24 cellular contexts compared by ENCODE assay signal in genomic region chr7:157523766-157524421, GRCh38.
A peak's percentile ranks its signal among the peaks of the same experiment; 100 is the strongest.
DNase-seq lines count a peak whose midpoint lies in the region; ATAC-seq and TF ChIP-seq lines count a peak whose summit lies in the region.
"Had no signal": no experiment of that assay in that cellular context is flagged by ENCODE, and none has a peak within 500 bp of the region (broad histone marks: within the 10 kb centered on the region; RNA-seq: fewer than 3 reads in every experiment).

No MANE protein-coding gene starts in this region.

- ATAC-seq in left ventricle myocardium superior (no peak), GM18858 (IDR thresholded peaks at IDR 0.05; ENCODE audit: unreplicated experiment) (no peak)
- ATAC-seq: body of pancreas, SK-N-SH treated with all-trans-retinoic acid at 6 μM for 48 hours had no signal

- no peaks in the 10 kb centered on the region for H3K4me1 ChIP-seq in right atrium auricular region
- H3K4me1 ChIP-seq: body of pancreas, uterus had no signal

- H3K9me3 ChIP-seq in right atrium auricular region, result no peaks in the 10 kb centered on the region
- H3K9me3 ChIP-seq: body of pancreas, uterus had no signal

- H3K36me3 ChIP-seq in right atrium auricular region, result no peaks in the 10 kb centered on the region
- H3K36me3 ChIP-seq: uterus had no signal

- H3K9me3 Mint-ChIP-seq in osteocyte (ENCODE audit: unreplicated experiment), result no peaks in the 10 kb centered on the region
- H3K9me3 Mint-ChIP-seq: mesothelial cell of epicardium had no signal

- no peaks in the 10 kb centered on the region for H3K27me3 ChIP-seq in right atrium auricular region
- H3K27me3 ChIP-seq: body of pancreas, uterus had no signal

- no peak for TF ChIP-seq CTCF in right atrium auricular region (IDR thresholded peaks at IDR 0.05)
- TF ChIP-seq CTCF in osteocyte (IDR thresholded peaks at IDR 0.05), result no peak

- H3K4me3 Mint-ChIP-seq in osteocyte (ENCODE audit: unreplicated experiment), result no peak overlapping the region
- H3K4me3 Mint-ChIP-seq: HFFc6, mesothelial cell of epicardium, naive B cell had no signal

- H3K4me3 ChIP-seq in right atrium auricular region, result no peak overlapping the region
- H3K4me3 ChIP-seq: body of pancreas, smooth muscle cell, uterus had no signal

- H3K4me1 Mint-ChIP-seq in osteocyte (ENCODE audit: unreplicated experiment), result no peaks in the 10 kb centered on the region
- H3K4me1 Mint-ChIP-seq: mesothelial cell of epicardium had no signal

- no peak overlapping the region for H3K27ac ChIP-seq in right atrium auricular region
- H3K27ac ChIP-seq: body of pancreas, C4-2B, uterus had no signal

- DNase-seq in right atrium auricular region (ENCODE audit: low spot score) (peak; percentile 44), left ventricle myocardium superior (no peak), osteocyte (ENCODE audit: extremely low spot score, unreplicated experiment) (peak; percentile 84), ureter (ENCODE audit: low spot score) (peak; percentile 40), NCI-H1694 treated with DMSO at 0.1 percent for 48 hours (lab: John Stamatoyannopoulos, UW) (no peak), AML-193 (lab: John Stamatoyannopoulos, UW) (no peak)
- DNase-seq in activated CD8-positive, alpha-beta memory T cell treated with anti-CD3 and anti-CD28 coated beads, Interleukin-2, amount 50 U/mL, for 4 hours, result peak; percentile 8
- DNase-seq: activated CD4-positive, alpha-beta T cell treated with anti-CD3 and anti-CD28 coated beads for 4 hours; Calu3; HFFc6; hippocampal formation; Kasumi-1; MV-4-11; naive B cell; NCI-H1436 treated with DMSO at 0.1 percent for 48 hours; nucleus accumbens; T-helper 2 cell; uterus had no signal

- no peaks in the 10 kb centered on the region for H3K27me3 Mint-ChIP-seq in osteocyte (ENCODE audit: unreplicated experiment)

- intact Hi-C loops in left ventricle myocardium superior (cut with micrococcal nuclease), result no loop called here

- no peaks in the 10 kb centered on the region for H3K36me3 Mint-ChIP-seq in osteocyte (ENCODE audit: unreplicated experiment)
- H3K36me3 Mint-ChIP-seq: mesothelial cell of epicardium, naive B cell had no signal

- no peak overlapping the region for H3K27ac Mint-ChIP-seq in osteocyte (ENCODE audit: unreplicated experiment)
- H3K27ac Mint-ChIP-seq: HFFc6, mesothelial cell of epicardium, naive B cell had no signal

Comparison
In these comparisons a context has a peak if more than half of its experiments do, and no peak if none do; other contexts are left out.
1. DNase-seq: peak in right atrium auricular region (single experiment), activated CD8-positive, alpha-beta memory T cell treated with anti-CD3 and anti-CD28 coated beads, Interleukin-2, amount 50 U/mL, for 4 hours (single experiment), osteocyte (single experiment) and ureter (single experiment); none in left ventricle myocardium superior (single experiment), NCI-H1694 treated with DMSO at 0.1 percent for 48 hours (single experiment) and AML-193 (0 of 2).